Comparison of ENCODE assay signal across 8 cellular contexts in the genomic region with DNA sequence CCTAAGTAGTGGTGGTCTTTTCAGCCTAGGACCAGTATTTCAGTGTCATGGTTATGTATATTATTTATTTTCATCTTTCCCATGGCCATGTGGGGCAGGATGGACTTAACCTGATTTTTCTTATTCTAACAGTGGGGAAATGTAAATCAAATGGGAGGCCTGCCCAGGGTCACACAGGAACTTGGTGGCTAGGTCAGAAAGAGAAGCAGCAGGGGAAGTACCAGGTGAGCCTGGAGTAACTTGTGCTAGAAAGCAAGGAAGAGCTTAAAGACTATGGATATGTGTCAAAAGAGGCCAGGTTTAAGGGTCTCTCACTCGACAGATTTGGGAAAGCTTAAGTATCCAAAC. TPM values are rescaled to one million over a fixed set of nuclear protein-coding genes. Genes with fewer than 3 reads are reported as not detected.
DNase-seq lines count a peak whose midpoint lies in the region; ATAC-seq, FAIRE-seq and TF ChIP-seq lines count a peak whose summit lies in the region.

No MANE protein-coding gene starts in this region.

- peaks cover 6% of the 10 kb centered on the region for H3K79me2 ChIP-seq in Loucy (ENCODE audit: insufficient read depth, low read length)

- no peaks in the 10 kb centered on the region for H4K20me1 ChIP-seq in Loucy (ENCODE audit: insufficient read depth, low read length, poor library complexity, severe bottlenecking)

- intact Hi-C loops in lower leg skin (cut with DNase I; ENCODE audit: low total_unique reads): no loop called here

- H3K27me3 ChIP-seq in Loucy (ENCODE audit: insufficient read depth, low read length, poor library complexity, severe bottlenecking): no peaks in the 10 kb centered on the region
- H3K27me3 ChIP-seq in neuron (ENCODE audit: insufficient read depth, low read length): no peaks in the 10 kb centered on the region

- peak; percentile 3 for ATAC-seq in GM18511 (IDR thresholded peaks at IDR 0.05; ENCODE audit: unreplicated experiment)

- H3K9me2 ChIP-seq in Loucy (replicated peaks; ENCODE audit: low read depth, low read length): no peaks in the 10 kb centered on the region

- FAIRE-seq in HTR-8/SVneo (lab: Jason Lieb, UNC): no peak

- TF ChIP-seq CTCF in Loucy (conservative IDR thresholded peaks at IDR 0.05; ENCODE audit: low read length): no peak
- TF ChIP-seq CTCF in choroid plexus epithelial cell (conservative IDR thresholded peaks at IDR 0.05; ENCODE audit: low read depth, low read length): no peak
- TF ChIP-seq CTCF in lower leg skin (IDR thresholded peaks at IDR 0.05): no peak

- H2AFZ ChIP-seq in Loucy (ENCODE audit: low read length) (no peak overlapping the region), neuron (ENCODE audit: low read depth, low read length) (peak overlapping the region; percentile 84)

- no peak overlapping the region for H3K9ac ChIP-seq in Loucy (ENCODE audit: low read depth, low read length, poor library complexity, severe bottlenecking)

- H3K36me3 ChIP-seq in Loucy (ENCODE audit: insufficient read depth, low read length): no peaks in the 10 kb centered on the region
- peaks cover 21% of the 10 kb centered on the region for H3K36me3 ChIP-seq in neuron (ENCODE audit: insufficient read depth, low read length)

- no peak for TF ChIP-seq POLR2A in lower leg skin (IDR thresholded peaks at IDR 0.05)

- H3K4me3 ChIP-seq in Loucy (ENCODE audit: low read length, poor library complexity, severe bottlenecking): peak overlapping the region; percentile 83
- H3K4me3 ChIP-seq in choroid plexus epithelial cell (ENCODE audit: low read depth, low read length): peak overlapping the region; percentile 69
- peak overlapping the region; percentile 85 for H3K4me3 ChIP-seq in neuron (ENCODE audit: low read length)
- no peak overlapping the region for H3K4me3 ChIP-seq in lower leg skin (ENCODE audit: low read depth, poor library complexity, severe bottlenecking)

- H3F3A ChIP-seq in Loucy (ENCODE audit: low read depth): no peaks in the 10 kb centered on the region

- peak overlapping the region; percentile 78 for H3K4me2 ChIP-seq in Loucy (ENCODE audit: low read depth, low read length, poor library complexity, severe bottlenecking)

- H3K4me1 ChIP-seq in Loucy (ENCODE audit: insufficient read depth, low read length, poor library complexity, severe bottlenecking): peaks cover 25% of the 10 kb centered on the region
- peaks cover 6% of the 10 kb centered on the region for H3K4me1 ChIP-seq in neuron (ENCODE audit: insufficient read depth, low read length)

- WGBS in lower leg skin, 2 donors: 89 to 94% methylated on average over 1 of the region's 1 CpG

- DNase-seq in choroid plexus epithelial cell (ENCODE audit: low read depth): no peak
- no peak for DNase-seq in UCSD-AML1 (lab: John Stamatoyannopoulos, UW; ENCODE audit: unreplicated experiment)
- DNase-seq in lower leg skin (ENCODE audit: low spot score in 2 of 2): no peak
- DNase-seq in DMS153 (lab: John Stamatoyannopoulos, UW): no peak
- DNase-seq in HTR-8/SVneo (ENCODE audit: insufficient read length, low spot score): no peak

- H3K9me3 ChIP-seq in Loucy (ENCODE audit: insufficient read depth, low read depth, low read length) (peaks cover 6% of the 10 kb centered on the region; the same call in 1 of the 2 replicates), neuron (ENCODE audit: low read length) (peaks cover 26% of the 10 kb centered on the region)

RNA-seq across cellular contexts. Expression of a gene that starts 0.9 kb away (rescaled TPM):
- under 1 TPM in 3 of 4 donors, not detected in 1; 0.52 to 0.81 (median 0.76) TPM for total RNA-seq in lower leg skin

RNA-seq across cellular contexts. Expression of a gene that starts 25.9 kb away (rescaled TPM):
- 1 to 10 TPM in 3 of 4 donors, under 1 TPM in 1; 0.88 to 3.1 (median 1.6) TPM for total RNA-seq in lower leg skin

RNA-seq across cellular contexts. Expression of a gene that starts 57.4 kb away (rescaled TPM):
- total RNA-seq in lower leg skin: 1 to 10 TPM; 4.2 to 6.0 (median 5.1) TPM
